9 cellular contexts compared by ENCODE assay signal in genomic region chr19:43798546-43799409, GRCh38. TPM values are rescaled to one million over a fixed set of nuclear protein-coding genes. Genes with fewer than 3 reads are reported as not detected.
DNase-seq lines count a peak whose midpoint lies in the region; ATAC-seq and TF ChIP-seq lines count a peak whose summit lies in the region.
"Had no signal": no experiment of that assay in that cellular context is flagged by ENCODE, and none has a peak within 500 bp of the region (broad histone marks: within the 10 kb centered on the region; RNA-seq: fewer than 3 reads in every experiment).

No MANE protein-coding gene starts in this region.

- H3K27ac Mint-ChIP-seq in activated naive CD8-positive, alpha-beta T cell, result no peak overlapping the region

- intact Hi-C loops in Panc1 (cut with micrococcal nuclease; ENCODE audit: unreplicated experiment), result no loop called here

- H3K79me2 ChIP-seq in GM23248 (ENCODE audit: insufficient read depth), result no peaks in the 10 kb centered on the region

- POLR2A ChIA-PET in Panc1 (lab: Charles Lee), result no interaction called here

- H3K36me3 ChIP-seq in GM23248 (ENCODE audit: low read depth) (no peaks in the 10 kb centered on the region), Panc1 (ENCODE audit: control insufficient read depth, insufficient read depth, low read length) (no peaks in the 10 kb centered on the region), right atrium auricular region (no peaks in the 10 kb centered on the region)

- H3K27me3 Mint-ChIP-seq in activated naive CD8-positive, alpha-beta T cell, result peaks cover 12% of the 10 kb centered on the region

- H3K4me3 ChIP-seq in GM23248 (peak overlapping the region; percentile 71), Panc1 (ENCODE audit: low read depth in 2 of 2, low read length in 2 of 2) (peak overlapping the region; percentile 42 to 57), right atrium auricular region (peak overlapping the region; percentile 10 to 49)

- peak; percentile 90 for ATAC-seq in Panc1
- ATAC-seq in HG03280 (IDR thresholded peaks at IDR 0.05; ENCODE audit: unreplicated experiment), result no peak
- no peak for ATAC-seq in GM18867 (IDR thresholded peaks at IDR 0.05; ENCODE audit: unreplicated experiment)

- H4K20me1 ChIP-seq in GM23248 (ENCODE audit: insufficient read depth), result no peaks in the 10 kb centered on the region

- H3K9me3 Mint-ChIP-seq in activated naive CD8-positive, alpha-beta T cell (ENCODE audit: low read depth), result no peaks in the 10 kb centered on the region

- no peaks in the 10 kb centered on the region for H3K36me3 Mint-ChIP-seq in activated naive CD8-positive, alpha-beta T cell

- peaks cover 7% of the 10 kb centered on the region; the same call in 1 of the 2 replicates for H3K27me3 ChIP-seq in GM23248 (replicated peaks; ENCODE audit: insufficient read depth)
- no peaks in the 10 kb centered on the region for H3K27me3 ChIP-seq in Panc1 (ENCODE audit: control insufficient read depth, insufficient read depth, low read length)
- no peaks in the 10 kb centered on the region for H3K27me3 ChIP-seq in right atrium auricular region

- in situ Hi-C loops in GM23248 (cut with MboI) (no loop called here), Panc1 (cut with HindIII; ENCODE audit: low pct_unique_long_range_greater_than_20kb, low sequenced_read_pairs) (no loop called here)

- no peaks in the 10 kb centered on the region for H3K9me2 ChIP-seq in GM23248 (ENCODE audit: insufficient read depth)

- peak overlapping the region; percentile 66 for H2AFZ ChIP-seq in GM23248

- TF ChIP-seq CTCF in Panc1 (IDR thresholded peaks at IDR 0.05) (no peak), right atrium auricular region (IDR thresholded peaks at IDR 0.05) (no peak)

- H3K4me1 ChIP-seq in GM23248 (ENCODE audit: insufficient read depth) (no peaks in the 10 kb centered on the region), Panc1 (ENCODE audit: control insufficient read depth, insufficient read depth, low read length) (no peaks in the 10 kb centered on the region), right atrium auricular region (peaks cover 0 to 13% of the 10 kb centered on the region in 2 donors)

- no peak overlapping the region for H3K9ac ChIP-seq in GM23248

- CTCF ChIA-PET in Panc1 (lab: Charles Lee), result interaction anchor here (0.6 to 0.8 kb wide), 2 partner anchors 10 to 175 kb away, joined by 3 to 4 read pairs; no protein-coding TSS in a partner anchor

- peaks cover 12% of the 10 kb centered on the region for H3K4me1 Mint-ChIP-seq in activated naive CD8-positive, alpha-beta T cell (ENCODE audit: low read depth)

- no peaks in the 10 kb centered on the region for H3F3A ChIP-seq in GM23248 (ENCODE audit: insufficient read depth)

- H3K4me2 ChIP-seq in GM23248 (ENCODE audit: unreplicated experiment), result peak overlapping the region; percentile 66

- H3K4me3 Mint-ChIP-seq in activated naive CD8-positive, alpha-beta T cell, result peak overlapping the region; percentile 83

- DNase-seq in GM23248 (peak; percentile 63), Panc1 (ENCODE audit: low read depth, low spot score) (no peak), right atrium auricular region (ENCODE audit: low spot score) (no peak), renal cortical epithelial cell (ENCODE audit: low read depth) (peak; percentile 29), NCI-H187 (lab: John Stamatoyannopoulos, UW) (no peak)

- WGBS in GM23248 (ENCODE audit: low coverage in 1 of 2, low lambda C conversion rate in 2 of 2, missing lambda C conversion rate in 2 of 2), 2 experiments, result 13 to 19% methylated on average over 44 to 66 of the region's 70 CpGs

- H3K9me3 ChIP-seq in GM23248 (ENCODE audit: low read depth) (no peaks in the 10 kb centered on the region), Panc1 (ENCODE audit: control insufficient read depth, insufficient read depth, low read depth, low read length) (no peaks in the 10 kb centered on the region), right atrium auricular region (no peaks in the 10 kb centered on the region)

- no TSS peak for BruUV-seq in Panc1 (replicated peaks; lab: Mats Ljungman, UMichigan)

- no peak overlapping the region for H3K27ac ChIP-seq in GM23248
- no peak overlapping the region for H3K27ac ChIP-seq in Panc1 (ENCODE audit: low read length)
- no peak overlapping the region for H3K27ac ChIP-seq in right atrium auricular region

RNA-seq across cellular contexts. Expression of gene LYPD5, which starts 3.5 kb away (rescaled TPM):
- total RNA-seq in GM23248 (2014; rRNA removed; shearing (Covaris generic)), result 0.32 and 0.76 TPM in 2 replicates
- 1.1 and 1.4 TPM in 2 replicates for polyA plus RNA-seq in GM23248 (2016; fragmentation: Nextera tagmentation; extraction: Ambion mirVana)
- total RNA-seq in Panc1 (2021; ENCODE audit: unreplicated experiment) (0.87 TPM), right atrium auricular region (1 to 10 TPM in 1 of 2 donors, under 1 TPM in 1; 0.63 to 3.9 TPM), renal cortical epithelial cell (0.35 TPM in 2 replicates)
- 0.84 TPM for polyA plus RNA-seq in Panc1 (2012; ENCODE audit: insufficient read length)
- total RNA-seq: SK-MEL-5 had no signal

RNA-seq across cellular contexts. Expression of gene KCNN4, which starts 18.0 kb away (rescaled TPM):
- total RNA-seq in GM23248 (2014; rRNA removed; shearing (Covaris generic)), result 8.7 and 13.7 TPM in 2 replicates
- 9.4 and 11.9 TPM in 2 replicates for polyA plus RNA-seq in GM23248 (2016; fragmentation: Nextera tagmentation; extraction: Ambion mirVana)
- total RNA-seq in Panc1 (2021; ENCODE audit: unreplicated experiment) (29.7 TPM), right atrium auricular region (1 to 10 TPM; 1.3 to 2.0 TPM), renal cortical epithelial cell (0.85 and 8.5 TPM in 2 replicates)
- 50.8 TPM for polyA plus RNA-seq in Panc1 (2012; ENCODE audit: insufficient read length)

RNA-seq across cellular contexts. Expression of gene ZNF283, which starts 28.3 kb away (rescaled TPM):
- total RNA-seq in GM23248 (2014; rRNA removed; shearing (Covaris generic)), result 12.1 and 14.2 TPM in 2 replicates
- 4.6 and 5.4 TPM in 2 replicates for polyA plus RNA-seq in GM23248 (2016; fragmentation: Nextera tagmentation; extraction: Ambion mirVana)
- total RNA-seq in Panc1 (2021; ENCODE audit: unreplicated experiment) (6.9 TPM), right atrium auricular region (1 to 10 TPM; 4.5 to 6.5 TPM), renal cortical epithelial cell (5.4 and 20.7 TPM in 2 replicates)
- polyA plus RNA-seq in Panc1 (2012; ENCODE audit: insufficient read length), result 1.9 TPM

RNA-seq across cellular contexts. Expression of gene SMG9, which starts 44.0 kb away (rescaled TPM):
- total RNA-seq in GM23248 (2014; rRNA removed; shearing (Covaris generic)), result 11.5 and 13.0 TPM in 2 replicates
- 23.2 and 25.7 TPM in 2 replicates for polyA plus RNA-seq in GM23248 (2016; fragmentation: Nextera tagmentation; extraction: Ambion mirVana)
- total RNA-seq in Panc1 (2021; ENCODE audit: unreplicated experiment) (49.9 TPM), right atrium auricular region (10 to 100 TPM in 1 of 2 donors, 1 to 10 TPM in 1; 8.0 to 11.0 TPM), renal cortical epithelial cell (3.8 and 9.9 TPM in 2 replicates)
- 37.6 TPM for polyA plus RNA-seq in Panc1 (2012; ENCODE audit: insufficient read length)

Comparison
In these comparisons a context has a peak if more than half of its experiments do, and no peak if none do; other contexts are left out.
1. DNase-seq: peak in GM23248 (single experiment) and renal cortical epithelial cell (single experiment); none in Panc1 (single experiment), right atrium auricular region (single experiment) and NCI-H187 (0 of 2).
2. Peak in every context shown above with its lines, with median percentiles within 50 percentile points of each other: H3K4me3 ChIP-seq.